ENCODE assay signal across 17 cellular contexts in the genomic region with DNA sequence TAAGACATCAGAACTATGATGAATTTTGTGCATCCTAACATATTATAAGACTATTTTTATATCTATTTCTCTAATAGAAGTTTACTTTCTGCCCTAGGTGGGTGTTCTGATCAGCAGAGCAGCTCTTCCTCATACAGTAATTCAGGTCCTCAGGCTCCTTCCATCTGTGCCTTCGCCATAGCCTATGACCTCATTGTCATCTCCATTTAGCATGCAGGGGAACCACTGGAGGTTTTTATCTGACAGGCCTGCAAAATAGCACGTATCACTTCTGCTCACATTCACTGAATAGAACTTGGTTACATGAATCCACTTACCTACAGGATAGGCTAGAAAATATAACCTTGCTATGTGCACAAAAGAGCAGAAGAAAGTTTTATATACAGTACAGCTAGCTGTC.
"Had no signal": no experiment of that assay in that cellular context is flagged by ENCODE, and none has a peak within 500 bp of the region (broad histone marks: within the 10 kb centered on the region; RNA-seq: fewer than 3 reads in every experiment).

No MANE protein-coding gene starts in this region.

- DNase-seq: activated CD4-positive, alpha-beta T cell treated with anti-CD3 and anti-CD28 coated beads for 1 hour; activated CD4-positive, alpha-beta T cell treated with anti-CD3 and anti-CD28 coated beads, Interleukin-2, amount 50 U/mL, for 1 hour; activated CD8-positive, alpha-beta T cell treated with anti-CD3 and anti-CD28 coated beads, Interleukin-2, amount 10 ng/mL, durations not matched to agents 7 days and 5 days; activated gamma-delta T cell treated with Interleukin-2 at 50 U/mL for 16 hours; aorta; effector CD4-positive, alpha-beta T cell; foreskin keratinocyte; left colon; ovary; spleen; stimulated activated CD4-positive, alpha-beta T cell treated with anti-CD3 and anti-CD28 coated beads, Interleukin-4, amount 100 ng/mL, for 1 hour; stimulated activated naive CD4-positive, alpha-beta T cell treated with Interleukin-2 at 50 U/mL for 16 hours had no signal

- ATAC-seq: activated CD8-positive, alpha-beta T cell treated with anti-CD3 and anti-CD28 coated beads, Interleukin-2, amount 10 ng/mL, durations not matched to agents 7 days and 5 days; activated naive CD4-positive, alpha-beta T cell treated with anti-CD3 and anti-CD28 coated beads, Interleukin-2, amount 50 U/mL, for 72 hours; foreskin keratinocyte; left colon had no signal

- H3K36me3 ChIP-seq: neutrophil, ovary, prostate gland, spleen, thoracic aorta, vagina had no signal

- H3K27me3 ChIP-seq: foreskin keratinocyte, neutrophil, ovary, spleen, vagina had no signal

- H3K9me3 ChIP-seq: neutrophil, ovary, prostate gland, spleen, thoracic aorta, vagina had no signal

- H3K4me3 ChIP-seq: ovary, prostate gland, spleen, thoracic aorta, vagina had no signal
